ENCODE assay signal across 21 cellular contexts in genomic region chr11:96741068-96741467, GRCh38.
DNase-seq lines count a peak whose midpoint lies in the region.
"Had no signal": no experiment of that assay in that cellular context is flagged by ENCODE, and none has a peak within 500 bp of the region (broad histone marks: within the 10 kb centered on the region; RNA-seq: fewer than 3 reads in every experiment).

No MANE protein-coding gene starts in this region.

- DNase-seq in AG08396 (ENCODE audit: low spot score) (peak; percentile 13), HCEC 1CT (peak; percentile 5), astrocyte of the hippocampus (ENCODE audit: low read depth, low spot score) (peak; percentile 34), hepatic stellate cell (ENCODE audit: low spot score) (peak; percentile 5), SW 1271 (lab: John Stamatoyannopoulos, UW) (no peak), cerebellar cortex (ENCODE audit: low spot score) (no peak)
- DNase-seq in stimulated activated CD4-positive, alpha-beta T cell treated with anti-CD3 and anti-CD28 coated beads, Interleukin-4, amount 100 ng/mL, for 24 hours, result no peak
- DNase-seq in activated CD4-positive, alpha-beta T cell treated with anti-CD3 and anti-CD28 coated beads, Interleukin-2, amount 50 U/mL, for 4 hours, result no peak
- DNase-seq: ACHN; activated CD8-positive, alpha-beta T cell treated with anti-CD3 and anti-CD28 coated beads, Interleukin-2, amount 10 ng/mL, durations not matched to agents 7 days and 5 days; activated gamma-delta T cell treated with Interleukin-2 at 50 U/mL for 16 hours; activated naive CD8-positive, alpha-beta T cell treated with anti-CD3 and anti-CD28 coated beads, Interleukin-2, amount 50 U/mL, for 24 hours; Calu3; DND-41; mesendoderm; NCI-H1105 treated with DMSO at 0.1 percent for 48 hours; NCI-H2029 treated with DMSO at 0.1 percent for 48 hours; OCI-M1; SHP77; small intestine; stimulated activated CD4-positive, alpha-beta T cell treated with anti-CD3 and anti-CD28 coated beads, Interleukin-1b, Interleukin-23, amount 100 ng/mL, for 48 hours had no signal

Comparison
In these comparisons a context has a peak if more than half of its experiments do, and no peak if none do; other contexts are left out.
1. DNase-seq: peak in AG08396 (single experiment), HCEC 1CT (single experiment), astrocyte of the hippocampus (single experiment) and hepatic stellate cell (single experiment); none in SW 1271 (0 of 2), cerebellar cortex (single experiment), stimulated activated CD4-positive, alpha-beta T cell treated with anti-CD3 and anti-CD28 coated beads, Interleukin-4, amount 100 ng/mL, for 24 hours (single experiment) and activated CD4-positive, alpha-beta T cell treated with anti-CD3 and anti-CD28 coated beads, Interleukin-2, amount 50 U/mL, for 4 hours (0 of 2).